23 cellular contexts compared by ENCODE assay signal in genomic region chr19:33812388-33813330, GRCh38. TPM values are rescaled to one million over a fixed set of nuclear protein-coding genes. Genes with fewer than 3 reads are reported as not detected.
A peak's percentile ranks its signal among the peaks of the same experiment; 100 is the strongest.
DNase-seq lines count a peak whose midpoint lies in the region; ATAC-seq, FAIRE-seq and TF ChIP-seq lines count a peak whose summit lies in the region.
"Had no signal": no experiment of that assay in that cellular context is flagged by ENCODE, and none has a peak within 500 bp of the region (broad histone marks: within the 10 kb centered on the region; RNA-seq: fewer than 3 reads in every experiment).

No MANE protein-coding gene starts in this region.

- H3K9me3 Mint-ChIP-seq in astrocyte (ENCODE audit: unreplicated experiment): no peaks in the 10 kb centered on the region
- H3K9me3 Mint-ChIP-seq: CD4-positive, alpha-beta T cell; neural crest cell; stimulated activated naive B cell treated with anti-CD40 and anti-IgM and Interleukin-4, amounts not matched to agents 10 μg/mL and 1 μg/mL and 100 μg/mL, for 72 hours; T-helper 1 cell treated with Interleukin-12 subunit alpha and Interleukin-12 subunit beta and Interleukin-4 antibody, amounts not matched to agents 30 μg/mL and 1 μg/mL, for 36 hours had no signal

- POLR2A ChIA-PET in SK-N-SH (lab: Yijun Ruan, JAX): interaction anchor here (0.7 to 2.5 kb wide), 6 partner anchors 13 to 94 kb away, joined by 3 to 14 read pairs (median 4); no protein-coding TSS in a partner anchor

- ATAC-seq in SK-N-SH treated with all-trans-retinoic acid at 6 μM for 48 hours (no peak; the same call in 2 of the 3 replicates), GM18505 (IDR thresholded peaks at IDR 0.05; ENCODE audit: unreplicated experiment) (no peak), GM21786 (IDR thresholded peaks at IDR 0.05; ENCODE audit: unreplicated experiment) (no peak)
- ATAC-seq: right lobe of liver; stimulated activated naive B cell treated with anti-CD40 and anti-IgM and Interleukin-4, amounts not matched to agents 10 μg/mL and 1 μg/mL and 100 μg/mL, for 72 hours had no signal

- no peak for TF ChIP-seq RAD21 in SK-N-SH (IDR thresholded peaks at IDR 0.05; ENCODE audit: low read length)

- H3K4me2 ChIP-seq in SK-N-SH: no peak overlapping the region
- no peak overlapping the region for H3K4me2 ChIP-seq in astrocyte (ENCODE audit: low read length)
- no peak overlapping the region for H3K4me2 ChIP-seq in hepatocyte

- H3K4me3 ChIP-seq in SK-N-SH (ENCODE audit: low read depth in 2 of 2, low read length in 1 of 2): no peak overlapping the region
- no peak overlapping the region for H3K4me3 ChIP-seq in astrocyte (ENCODE audit: insufficient read depth, low read depth, low read length)
- no peak overlapping the region for H3K4me3 ChIP-seq in hepatocyte
- H3K4me3 ChIP-seq in tibial artery: no peak overlapping the region
- H3K4me3 ChIP-seq: lung, right lobe of liver had no signal

- no peaks in the 10 kb centered on the region for H3K27me3 Mint-ChIP-seq in astrocyte (ENCODE audit: low read depth, unreplicated experiment)
- H3K27me3 Mint-ChIP-seq: stimulated activated naive B cell treated with anti-CD40 and anti-IgM and Interleukin-4, amounts not matched to agents 10 μg/mL and 1 μg/mL and 100 μg/mL, for 72 hours had no signal

- TF ChIP-seq CTCF in SK-N-SH (IDR thresholded peaks at IDR 0.05): no peak
- no peak for TF ChIP-seq CTCF in astrocyte (IDR thresholded peaks at IDR 0.05; ENCODE audit: insufficient read depth, low read depth, low read length)
- no peak for TF ChIP-seq CTCF in hepatocyte (IDR thresholded peaks at IDR 0.05; ENCODE audit: poor library complexity)
- no peak for TF ChIP-seq CTCF in tibial artery (IDR thresholded peaks at IDR 0.05)

- H4K20me1 ChIP-seq in SK-N-SH (ENCODE audit: insufficient read depth): no peaks in the 10 kb centered on the region
- H4K20me1 ChIP-seq in astrocyte (ENCODE audit: insufficient read depth, low read length): peaks cover 43% of the 10 kb centered on the region
- no peaks in the 10 kb centered on the region for H4K20me1 ChIP-seq in hepatocyte (ENCODE audit: insufficient read depth, poor library complexity, severe bottlenecking)

- H3K9ac ChIP-seq in SK-N-SH (no peak overlapping the region), astrocyte (ENCODE audit: low read length) (no peak overlapping the region)

- H2AFZ ChIP-seq in SK-N-SH (ENCODE audit: low read depth) (no peak overlapping the region), astrocyte (ENCODE audit: low read depth, low read length) (no peak overlapping the region), hepatocyte (no peak overlapping the region)

- FAIRE-seq in astrocyte (lab: Jason Lieb, UNC): no peak
- FAIRE-seq: TTC549, urothelium cell line had no signal

- H3K36me3 ChIP-seq in SK-N-SH (replicated peaks in 1 of 2; ENCODE audit: control insufficient read depth in 1 of 2, insufficient read depth in 2 of 2, low read length in 1 of 2) (no peaks in the 10 kb centered on the region), astrocyte (ENCODE audit: insufficient read depth, low read length) (peaks cover 8% of the 10 kb centered on the region), hepatocyte (replicated peaks; ENCODE audit: insufficient read depth, low read depth) (no peaks in the 10 kb centered on the region), tibial artery (peaks cover 8 to 64% (median 56%) of the 10 kb centered on the region in 3 donors)

- H3K4me1 ChIP-seq in SK-N-SH (ENCODE audit: control insufficient read depth in 1 of 2, insufficient read depth in 2 of 2, low read depth in 1 of 2, low read length in 1 of 2) (peaks cover 0 to 42% of the 10 kb centered on the region in 2 experiments; a peak in 2 of 4 replicates), astrocyte (ENCODE audit: insufficient read depth, low read length) (no peaks in the 10 kb centered on the region), hepatocyte (ENCODE audit: insufficient read depth) (no peaks in the 10 kb centered on the region), tibial artery (peaks cover 0 to 9% (median 3%) of the 10 kb centered on the region in 4 donors)
- H3K4me1 ChIP-seq: right lobe of liver had no signal

- H3K4me3 Mint-ChIP-seq in astrocyte (ENCODE audit: unreplicated experiment): no peak overlapping the region
- H3K4me3 Mint-ChIP-seq: CD4-positive, alpha-beta T cell; neural crest cell; stimulated activated naive B cell treated with anti-CD40 and anti-IgM and Interleukin-4, amounts not matched to agents 10 μg/mL and 1 μg/mL and 100 μg/mL, for 72 hours; T-helper 1 cell treated with Interleukin-12 subunit alpha and Interleukin-12 subunit beta and Interleukin-4 antibody, amounts not matched to agents 30 μg/mL and 1 μg/mL, for 36 hours had no signal

- H3K27ac ChIP-seq in SK-N-SH (ENCODE audit: low read depth in 2 of 2, low read length in 1 of 2) (peak overlapping the region in 1 of 2 experiments; percentile 92; a peak in 2 of 4 replicates), astrocyte (ENCODE audit: low read depth, low read length) (no peak overlapping the region), hepatocyte (peak overlapping the region; percentile 20), tibial artery (no peak overlapping the region)
- H3K27ac ChIP-seq: 22Rv1, right lobe of liver had no signal

- intact Hi-C loops in tibial artery (cut with DNase I; ENCODE audit: low total_unique reads): no loop called here

- no peaks in the 10 kb centered on the region for H3K9me2 ChIP-seq in SK-N-SH
- no peaks in the 10 kb centered on the region for H3K9me2 ChIP-seq in hepatocyte (replicated peaks; ENCODE audit: insufficient read depth)

- DNase-seq in SK-N-SH (peak; percentile 87), astrocyte (ENCODE audit: low read depth) (no peak), hepatocyte (ENCODE audit: low spot score) (no peak), tibial artery (peak; percentile 9 to 56), NCI-H446 treated with DMSO at 0.1 percent for 48 hours (lab: John Stamatoyannopoulos, UW) (no peak)
- DNase-seq: activated gamma-delta T cell; effector CD4-positive, alpha-beta T cell; NCI-H1105; NCI-H1930; NCI-H526 treated with DMSO at 0.1 percent for 48 hours; stimulated activated naive B cell treated with anti-CD40 and anti-IgM and Interleukin-4, amounts not matched to agents 10 μg/mL and 1 μg/mL and 100 μg/mL, for 72 hours had no signal

- H3K36me3 Mint-ChIP-seq in astrocyte (ENCODE audit: low read depth, unreplicated experiment): peaks cover 20% of the 10 kb centered on the region

- TF ChIP-seq POLR2A in GM18505 (IDR thresholded peaks at IDR 0.05; ENCODE audit: borderline replicate concordance, extremely low read depth, insufficient read depth, insufficient read length): no peak

- peak overlapping the region; percentile 77 for H3K27ac Mint-ChIP-seq in astrocyte (ENCODE audit: unreplicated experiment)
- H3K27ac Mint-ChIP-seq: CD4-positive, alpha-beta T cell; progenitor cell of endocrine pancreas; stimulated activated naive B cell treated with anti-CD40 and anti-IgM and Interleukin-4, amounts not matched to agents 10 μg/mL and 1 μg/mL and 100 μg/mL, for 72 hours; T-helper 1 cell treated with Interleukin-12 subunit alpha and Interleukin-12 subunit beta and Interleukin-4 antibody, amounts not matched to agents 30 μg/mL and 1 μg/mL, for 36 hours had no signal

- H3F3A ChIP-seq in SK-N-SH (replicated peaks; ENCODE audit: insufficient read depth): peaks cover 5% of the 10 kb centered on the region

- H3K9me3 ChIP-seq in SK-N-SH (no peaks in the 10 kb centered on the region), astrocyte (ENCODE audit: insufficient read depth, low read depth, low read length) (no peaks in the 10 kb centered on the region), hepatocyte (ENCODE audit: low read depth) (no peaks in the 10 kb centered on the region), tibial artery (no peaks in the 10 kb centered on the region)
- H3K9me3 ChIP-seq: right lobe of liver had no signal

- no peaks in the 10 kb centered on the region for H3K27me3 ChIP-seq in SK-N-SH (ENCODE audit: insufficient read depth)
- no peaks in the 10 kb centered on the region for H3K27me3 ChIP-seq in astrocyte (ENCODE audit: insufficient read depth, low read length)
- no peaks in the 10 kb centered on the region for H3K27me3 ChIP-seq in hepatocyte
- H3K27me3 ChIP-seq in tibial artery: no peaks in the 10 kb centered on the region
- H3K27me3 ChIP-seq: right lobe of liver had no signal

- WGBS in SK-N-SH (ENCODE audit: low lambda C conversion rate): 66% methylated on average over 10 of the region's 28 CpGs
- 89% methylated on average over 28 of the region's 28 CpGs for WGBS in hepatocyte (ENCODE audit: low lambda C conversion rate, missing lambda C conversion rate)

- H3K4me1 Mint-ChIP-seq in astrocyte (ENCODE audit: low read depth, unreplicated experiment): peaks cover 14% of the 10 kb centered on the region

- H3K79me2 ChIP-seq in SK-N-SH (ENCODE audit: insufficient read depth) (no peaks in the 10 kb centered on the region), astrocyte (ENCODE audit: insufficient read depth, low read length) (no peaks in the 10 kb centered on the region), hepatocyte (no peaks in the 10 kb centered on the region)

- CTCF ChIA-PET in SK-N-SH (lab: Yijun Ruan, JAX): interaction anchor here (0.9 to 4.4 kb wide), 9 partner anchors 9 to 283 kb away, joined by 3 to 40 read pairs (median 6); partner anchors contain the start of gene KCTD15

- TF ChIP-seq EP300 in SK-N-SH (IDR thresholded peaks at IDR 0.05; ENCODE audit: borderline replicate concordance in 1 of 2, low read depth in 1 of 2, low read length in 1 of 2): peak in 1 of 2 experiments; percentile 8; a peak in 1 of 4 replicates

TF ChIP-seq in SK-N-SH, 30 proteins besides CTCF, POLR2A, EP300 and RAD21 (continues in another document):
- TF ChIP-seq RCOR1 (IDR thresholded peaks at IDR 0.05; ENCODE audit: low read length) (peak; percentile 41; the same call in 1 of the 2 replicates), POLR2AphosphoS5 (IDR thresholded peaks at IDR 0.05; ENCODE audit: low read depth, low read length) (no peak), FOXJ3 (CRISPR knock-in tag; IDR thresholded peaks at IDR 0.05) (peak; percentile 62; the same call in 1 of the 2 replicates)

TF ChIP-seq in SK-N-SH treated with all-trans-retinoic acid at 6 μM for 48 hours, 23 proteins besides CTCF, POLR2A, EP300 and RAD21 (continues in another document):
- TF ChIP-seq ISL1 (CRISPR knock-in tag; IDR thresholded peaks at IDR 0.05): no peak
- no peak for TF ChIP-seq RARB (CRISPR knock-in tag; IDR thresholded peaks at IDR 0.05)

RNA-seq across cellular contexts. Expression of gene KCTD15, which starts 16.0 kb away (rescaled TPM):
- polyA plus RNA-seq in SK-N-SH (2012; rRNA removed): 15.5 and 21.6 TPM in 2 replicates
- 7.5 and 12.8 TPM in 2 replicates for polyA plus RNA-seq in SK-N-SH (2012; cell fraction: cytosol; rRNA removed)
- 53.1 and 59.3 TPM in 2 replicates for polyA plus RNA-seq in SK-N-SH (2012; cell fraction: nucleus; rRNA removed)
- 42.3 and 43.3 TPM in 2 replicates for total RNA-seq in astrocyte
- total RNA-seq in hepatocyte: 25.9 and 55.8 TPM in 2 replicates
- polyA plus RNA-seq in hepatocyte: 8.4 and 10.1 TPM in 2 replicates

Comparison
In these comparisons a context has a peak if more than half of its experiments do, and no peak if none do; other contexts are left out.
1. DNase-seq: peak in SK-N-SH (single experiment) and tibial artery (2 of 2); none in astrocyte (single experiment), hepatocyte (single experiment) and NCI-H446 treated with DMSO at 0.1 percent for 48 hours (single experiment).